Comparison of ENCODE assay signal across 9 cellular contexts in genomic region chr12:48003226-48004038, GRCh38. TPM values are rescaled to one million over a fixed set of nuclear protein-coding genes. Genes with fewer than 3 reads are reported as not detected.
DNase-seq lines count a peak whose midpoint lies in the region; ATAC-seq and TF ChIP-seq lines count a peak whose summit lies in the region.
"Had no signal": no experiment of that assay in that cellular context is flagged by ENCODE, and none has a peak within 500 bp of the region (broad histone marks: within the 10 kb centered on the region; RNA-seq: fewer than 3 reads in every experiment).

No MANE protein-coding gene starts in this region.

- no peak for DNase-seq in activated CD4-positive, CD25-positive, alpha-beta regulatory T cell (lab: John Stamatoyannopoulos, UW)
- DNase-seq in T-helper 17 cell = no peak
- peak; percentile 5 for DNase-seq in fibroblast of the aortic adventitia (ENCODE audit: low read depth)
- DNase-seq in stimulated activated effector memory CD8-positive, alpha-beta T cell treated with anti-CD3 and anti-CD28 coated beads, Interleukin-12 subunit alpha, Interleukin-12 subunit beta, amount 100 ng/mL, for 72 hours (ENCODE audit: low spot score in 2 of 2) = peak in 1 of 2 donors; percentile 63
- DNase-seq in foreskin melanocyte = no peak
- DNase-seq in NCI-H2227 treated with DMSO at 0.1 percent for 48 hours (lab: John Stamatoyannopoulos, UW) = no peak

- no peaks in the 10 kb centered on the region for H3K9me3 ChIP-seq in T-helper 17 cell (ENCODE audit: control insufficient read depth, low read length, poor library complexity, severe bottlenecking)
- H3K9me3 ChIP-seq: neutrophil had no signal

- H3K4me1 Mint-ChIP-seq in T-helper 17 cell = peaks cover 37% of the 10 kb centered on the region
- peaks cover 33% of the 10 kb centered on the region for H3K4me1 Mint-ChIP-seq in stimulated activated effector memory CD8-positive, alpha-beta T cell treated with anti-CD3 and anti-CD28 coated beads, Interleukin-12 subunit alpha, Interleukin-12 subunit beta, amount 100 ng/mL, for 72 hours

- TF ChIP-seq CTCF in fibroblast of the aortic adventitia (IDR thresholded peaks at IDR 0.05; ENCODE audit: insufficient read depth, low read length) = no peak

- H3K9me3 Mint-ChIP-seq in stimulated activated effector memory CD8-positive, alpha-beta T cell treated with anti-CD3 and anti-CD28 coated beads, Interleukin-12 subunit alpha, Interleukin-12 subunit beta, amount 100 ng/mL, for 72 hours = no peaks in the 10 kb centered on the region

- no peak overlapping the region for H3K27ac Mint-ChIP-seq in T-helper 17 cell
- H3K27ac Mint-ChIP-seq in stimulated activated effector memory CD8-positive, alpha-beta T cell treated with anti-CD3 and anti-CD28 coated beads, Interleukin-12 subunit alpha, Interleukin-12 subunit beta, amount 100 ng/mL, for 72 hours = no peak overlapping the region

- peak overlapping the region; percentile 86 for H3K4me3 Mint-ChIP-seq in T-helper 17 cell
- peak overlapping the region; percentile 85 for H3K4me3 Mint-ChIP-seq in stimulated activated effector memory CD8-positive, alpha-beta T cell treated with anti-CD3 and anti-CD28 coated beads, Interleukin-12 subunit alpha, Interleukin-12 subunit beta, amount 100 ng/mL, for 72 hours

- no peak overlapping the region for H3K4me3 ChIP-seq in fibroblast of the aortic adventitia (ENCODE audit: low read depth, low read length)

- H3K27me3 Mint-ChIP-seq in T-helper 17 cell = peaks cover 88% of the 10 kb centered on the region

- peaks cover 3% of the 10 kb centered on the region for H3K36me3 Mint-ChIP-seq in T-helper 17 cell (ENCODE audit: low read depth)
- no peaks in the 10 kb centered on the region for H3K36me3 Mint-ChIP-seq in stimulated activated effector memory CD8-positive, alpha-beta T cell treated with anti-CD3 and anti-CD28 coated beads, Interleukin-12 subunit alpha, Interleukin-12 subunit beta, amount 100 ng/mL, for 72 hours

- ATAC-seq in activated CD4-positive, CD25-positive, alpha-beta regulatory T cell treated with anti-CD3 and anti-CD28 coated beads, Interleukin-2, amount 50 U/mL, for 24 hours = peak; percentile 23 to 25
- ATAC-seq in T-helper 17 cell (peak; percentile 37), HG03520 (IDR thresholded peaks at IDR 0.05; ENCODE audit: unreplicated experiment) (no peak)
- ATAC-seq in stimulated activated effector memory CD8-positive, alpha-beta T cell treated with anti-CD3 and anti-CD28 coated beads, Interleukin-12 subunit alpha, Interleukin-12 subunit beta, amount 100 ng/mL, for 72 hours = peak; percentile 33

RNA-seq across cellular contexts. Expression of gene COL2A1, which starts 0.8 kb away (rescaled TPM):
- total RNA-seq in T-helper 17 cell (not detected), fibroblast of the aortic adventitia (ENCODE audit: low replicate concordance) (not detected in 2 replicates)

RNA-seq across cellular contexts. Expression of gene TMEM106C, which starts 40.0 kb away (rescaled TPM):
- total RNA-seq in T-helper 17 cell (10 to 100 TPM; 17.5 to 20.5 TPM), fibroblast of the aortic adventitia (ENCODE audit: low replicate concordance) (13.4 and 90.7 TPM in 2 replicates)
